ENCODE assay signal across 9 cellular contexts in the genomic region with DNA sequence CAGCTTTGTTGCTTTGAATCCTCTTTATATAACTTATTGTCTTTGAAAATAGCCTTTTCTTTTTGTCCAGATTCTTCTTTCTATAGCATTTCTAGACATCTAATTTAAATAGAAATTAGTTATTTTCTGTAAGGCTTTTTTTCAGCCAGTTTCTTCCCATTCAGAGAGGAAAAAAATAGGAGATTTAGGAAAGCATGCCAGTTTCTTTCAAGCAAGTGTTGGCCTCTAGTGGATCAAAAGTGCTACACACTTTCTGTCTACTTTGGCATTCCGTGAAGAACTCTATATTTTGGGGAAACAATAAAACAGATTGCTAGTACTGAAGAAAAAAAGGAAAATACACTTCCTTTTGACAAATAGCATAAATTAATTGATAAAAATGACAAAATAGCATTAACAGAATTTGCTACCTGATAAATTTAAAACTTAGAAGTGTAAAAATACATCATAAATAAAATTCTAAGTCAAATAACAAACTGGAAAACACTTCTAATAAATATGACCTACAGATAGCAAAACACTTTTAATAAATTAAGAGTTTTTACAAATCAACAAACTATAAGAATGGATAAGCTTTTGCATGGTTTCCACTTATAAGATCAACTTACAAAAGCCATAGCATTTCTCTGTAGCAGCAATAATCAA. TPM values are rescaled to one million over a fixed set of nuclear protein-coding genes. Genes with fewer than 3 reads are reported as not detected.
DNase-seq lines count a peak whose midpoint lies in the region; ATAC-seq and TF ChIP-seq lines count a peak whose summit lies in the region.
"Had no signal": no experiment of that assay in that cellular context is flagged by ENCODE, and none has a peak within 500 bp of the region (broad histone marks: within the 10 kb centered on the region; RNA-seq: fewer than 3 reads in every experiment).

No MANE protein-coding gene starts in this region.

- H3K27me3 ChIP-seq in heart right ventricle (peaks cover 0 to 17% (median 3%) of the 10 kb centered on the region in 7 donors), endodermal cell (ENCODE audit: control insufficient read depth, insufficient read depth, low read length, poor library complexity, severe bottlenecking) (peaks cover 15% of the 10 kb centered on the region)

- no peak overlapping the region for H3K4me3 ChIP-seq in heart right ventricle
- no peak overlapping the region for H3K4me3 ChIP-seq in endodermal cell (ENCODE audit: low read length)

- H3K27ac Mint-ChIP-seq in endodermal cell = no peak overlapping the region
- H3K27ac Mint-ChIP-seq: activated naive CD8-positive, alpha-beta T cell treated with anti-CD3 and anti-CD28 coated beads, Interleukin-2, amount 10 ng/mL, durations not matched to agents 7 days and 5 days had no signal

- TF ChIP-seq CTCF in heart right ventricle (IDR thresholded peaks at IDR 0.05) (peak in 8 of 9 donors; percentile 26 to 64 (median 52)), endodermal cell (conservative IDR thresholded peaks at IDR 0.05) (peak; percentile 85)

- no peaks in the 10 kb centered on the region for H3K36me3 ChIP-seq in heart right ventricle
- no peaks in the 10 kb centered on the region for H3K36me3 ChIP-seq in endodermal cell (ENCODE audit: control insufficient read depth, insufficient read depth, low read length)

- H3K27ac ChIP-seq in heart right ventricle (no peak overlapping the region), endodermal cell (ENCODE audit: low read depth, low read length) (no peak overlapping the region)

- H3K4me1 Mint-ChIP-seq in endodermal cell = no peaks in the 10 kb centered on the region

- no peak for DNase-seq in heart right ventricle
- no peak for DNase-seq in left ventricle myocardium superior
- DNase-seq in NOMO-1 treated with dmso at 0.1 percent for 144 hours (lab: John Stamatoyannopoulos, UW; ENCODE audit: unreplicated experiment) = peak; percentile 5
- DNase-seq in endodermal cell = no peak
- DNase-seq in putamen (ENCODE audit: low spot score) = peak; percentile 21
- DNase-seq: activated naive CD8-positive, alpha-beta T cell treated with anti-CD3 and anti-CD28 coated beads, Interleukin-2, amount 10 ng/mL, durations not matched to agents 7 days and 5 days had no signal

- H3K9ac ChIP-seq in endodermal cell (ENCODE audit: extremely low read depth, low read length, poor library complexity, severe bottlenecking) = no peak overlapping the region

- intact Hi-C loops in heart right ventricle (cut with DNase I) = loop anchor here in 7 of 10 donors (5.0 to 10.0 kb wide), 4 partner anchors 220 to 303 kb away; a partner anchor contains a TSS
- intact Hi-C loops in left ventricle myocardium superior (cut with micrococcal nuclease) = no loop called here

- no peaks in the 10 kb centered on the region for H3K9me3 Mint-ChIP-seq in endodermal cell
- H3K9me3 Mint-ChIP-seq: activated naive CD8-positive, alpha-beta T cell treated with anti-CD3 and anti-CD28 coated beads, Interleukin-2, amount 10 ng/mL, durations not matched to agents 7 days and 5 days had no signal

- ATAC-seq in heart right ventricle (no peak), left ventricle myocardium superior (no peak), GM18868 (IDR thresholded peaks at IDR 0.05; ENCODE audit: unreplicated experiment) (no peak), GM21528 (IDR thresholded peaks at IDR 0.05; ENCODE audit: low FRiP score, unreplicated experiment) (no peak), HG02763 (IDR thresholded peaks at IDR 0.05; ENCODE audit: unreplicated experiment) (no peak)

- WGBS in heart right ventricle, 2 donors = 2 to 6% methylated on average over 1 of the region's 1 CpG
- WGBS in endodermal cell (ENCODE audit: insufficient coverage in 1 of 2, insufficient read length in 1 of 2), 2 experiments = 20% methylated on average over 1 of the region's 1 CpG; no CpG with 5 or more reads in 1 of the 2 experiments

- H3K4me3 Mint-ChIP-seq in endodermal cell = no peak overlapping the region
- H3K4me3 Mint-ChIP-seq: activated naive CD8-positive, alpha-beta T cell treated with anti-CD3 and anti-CD28 coated beads, Interleukin-2, amount 10 ng/mL, durations not matched to agents 7 days and 5 days had no signal

- H3K9me3 ChIP-seq in heart right ventricle (no peaks in the 10 kb centered on the region), endodermal cell (ENCODE audit: control insufficient read depth, low read length) (no peaks in the 10 kb centered on the region)

- peaks cover 4% of the 10 kb centered on the region for H3K27me3 Mint-ChIP-seq in endodermal cell (ENCODE audit: insufficient read depth)

- H3K4me1 ChIP-seq in heart right ventricle = no peaks in the 10 kb centered on the region
- no peaks in the 10 kb centered on the region for H3K4me1 ChIP-seq in endodermal cell (ENCODE audit: control insufficient read depth, insufficient read depth, low read length)

- H3K36me3 Mint-ChIP-seq in endodermal cell (ENCODE audit: low read depth) = no peaks in the 10 kb centered on the region
- H3K36me3 Mint-ChIP-seq: activated naive CD8-positive, alpha-beta T cell treated with anti-CD3 and anti-CD28 coated beads, Interleukin-2, amount 10 ng/mL, durations not matched to agents 7 days and 5 days had no signal

RNA-seq across cellular contexts. Expression of a gene that starts 13.1 kb away (rescaled TPM):
- total RNA-seq in heart right ventricle (1 to 10 TPM in 1 of 10 donors, under 1 TPM in 6, not detected in 3; 0.13 to 1.4 (median 0.41) TPM), left ventricle myocardium superior (0.35 TPM), endodermal cell (10 to 100 TPM; 21.7 to 30.9 TPM)
- under 1 TPM in 1 of 2 donors, not detected in 1; 0.06 TPM for polyA plus RNA-seq in heart right ventricle
- 21.8 TPM for polyA plus RNA-seq in endodermal cell (2013, experiment 1 of 2)
- polyA plus RNA-seq in endodermal cell (2013, experiment 2 of 2) = 16.9 TPM

Comparison
In these comparisons a context has a peak if more than half of its experiments do, and no peak if none do; other contexts are left out.
1. DNase-seq: peak in NOMO-1 treated with dmso at 0.1 percent for 144 hours (single experiment) and putamen (single experiment); none in heart right ventricle (0 of 2), left ventricle myocardium superior (single experiment) and endodermal cell (single experiment).
2. RNA of a gene that starts 13.1 kb away (total RNA-seq): 21.7 to 30.9 TPM in endodermal cell; 0.13 to 1.4 TPM in heart right ventricle and 0.35 TPM in left ventricle myocardium superior (single experiment); every median in the first group is over 4 times any median in the second.